Comparison of ENCODE assay signal across 2 cellular contexts in genomic region chr9:929719-930118, GRCh38.
TF ChIP-seq lines count a peak whose summit lies in the region.

No MANE protein-coding gene starts in this region.

TF ChIP-seq in HepG2, 621 proteins besides CTCF, POLR2A, EP300 and RAD21:
- TF ChIP-seq MAFF (IDR thresholded peaks at IDR 0.05; ENCODE audit: low read depth, low read length) (peak; percentile 48), MAFK (conservative IDR thresholded peaks at IDR 0.05 in 1 of 2, IDR thresholded peaks at IDR 0.05 in 1 of 2; ENCODE audit: low read length in 2 of 2) (peak; percentile 44 to 63)
- TF ChIP-seq, protein P1, sequence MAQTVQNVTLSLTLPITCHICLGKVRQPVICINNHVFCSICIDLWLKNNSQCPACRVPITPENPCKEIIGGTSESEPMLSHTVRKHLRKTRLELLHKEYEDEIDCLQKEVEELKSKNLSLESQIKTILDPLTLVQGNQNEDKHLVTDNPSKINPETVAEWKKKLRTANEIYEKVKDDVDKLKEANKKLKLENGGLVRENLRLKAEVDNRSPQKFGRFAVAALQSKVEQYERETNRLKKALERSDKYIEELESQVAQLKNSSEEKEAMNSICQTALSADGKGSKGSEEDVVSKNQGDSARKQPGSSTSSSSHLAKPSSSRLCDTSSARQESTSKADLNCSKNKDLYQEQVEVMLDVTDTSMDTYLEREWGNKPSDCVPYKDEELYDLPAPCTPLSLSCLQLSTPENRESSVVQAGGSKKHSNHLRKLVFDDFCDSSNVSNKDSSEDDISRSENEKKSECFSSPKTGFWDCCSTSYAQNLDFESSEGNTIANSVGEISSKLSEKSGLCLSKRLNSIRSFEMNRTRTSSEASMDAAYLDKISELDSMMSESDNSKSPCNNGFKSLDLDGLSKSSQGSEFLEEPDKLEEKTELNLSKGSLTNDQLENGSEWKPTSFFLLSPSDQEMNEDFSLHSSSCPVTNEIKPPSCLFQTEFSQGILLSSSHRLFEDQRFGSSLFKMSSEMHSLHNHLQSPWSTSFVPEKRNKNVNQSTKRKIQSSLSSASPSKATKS (CRISPR knock-in tag; IDR thresholded peaks at IDR 0.05): no peak

TF ChIP-seq in H1, 55 proteins besides CTCF, POLR2A, EP300 and RAD21:
- 0 out of 2 replicates have a peak, but pooled peaks have one; percentile 14 for TF ChIP-seq MAFK (IDR thresholded peaks at IDR 0.05; ENCODE audit: low read depth, low read length)
- no peak for TF ChIP-seq SIX5 (IDR thresholded peaks at IDR 0.05; ENCODE audit: low read depth, low read length)
TF ChIP-seq in H1: peak in this region for 1.
